In genomic region chr12:112420740-112421139, GRCh38 we compare ENCODE assay signal across 1 cellular context.
TF ChIP-seq lines count a peak whose summit lies in the region.

No MANE protein-coding gene starts in this region.

TF ChIP-seq in A549, 52 proteins besides CTCF, POLR2A, EP300 and RAD21:
- TF ChIP-seq RNF2 (IDR thresholded peaks at IDR 0.05; ENCODE audit: borderline replicate concordance, low read depth) (no peak), NPAS2 (CRISPR knock-in tag; IDR thresholded peaks at IDR 0.05; ENCODE audit: borderline replicate concordance) (no peak), CHD4 (IDR thresholded peaks at IDR 0.05; ENCODE audit: borderline replicate concordance) (no peak), REST (IDR thresholded peaks at IDR 0.05) (no peak), CEBPB (IDR thresholded peaks at IDR 0.05) (no peak), NFE2L2 (conservative IDR thresholded peaks at IDR 0.05; ENCODE audit: low read length) (no peak), RARB (CRISPR knock-in tag; IDR thresholded peaks at IDR 0.05) (no peak), CHD2 (IDR thresholded peaks at IDR 0.05; ENCODE audit: low read length, partially characterized antibody) (no peak), RFX5 (IDR thresholded peaks at IDR 0.05) (no peak), HEYL (CRISPR knock-in tag; IDR thresholded peaks at IDR 0.05) (no peak), BHLHE40 (IDR thresholded peaks at IDR 0.05; ENCODE audit: low read depth, low read length) (no peak), JUNB (IDR thresholded peaks at IDR 0.05) (no peak), KDM1A (IDR thresholded peaks at IDR 0.05; ENCODE audit: low read depth) (no peak)
